1 cellular context compared by ENCODE assay signal in the genomic region with DNA sequence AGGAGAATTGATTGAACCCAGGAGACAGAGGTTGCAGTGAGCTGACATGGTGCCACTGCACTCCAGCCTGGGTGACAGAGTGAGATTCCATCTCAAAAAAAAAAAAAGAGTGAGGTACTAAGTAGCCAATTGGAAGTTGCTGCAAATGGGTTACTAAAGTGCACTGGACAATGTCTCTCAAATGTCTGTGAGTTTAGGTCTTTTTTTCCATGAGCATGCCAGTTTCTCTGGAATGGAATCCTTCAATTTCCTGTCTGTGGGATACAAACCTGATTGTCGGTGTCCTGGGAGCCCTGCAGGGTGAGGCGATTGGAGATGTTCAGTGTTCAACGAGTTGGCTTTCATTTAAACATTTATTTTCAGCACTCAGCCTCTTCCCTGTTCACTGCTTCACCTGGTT.
TF ChIP-seq lines count a peak whose summit lies in the region.

No MANE protein-coding gene starts in this region.

TF ChIP-seq in GM23338, 12 proteins besides CTCF, POLR2A, EP300 and RAD21:
- no peak for TF ChIP-seq NANOG (IDR thresholded peaks at IDR 0.05; ENCODE audit: borderline replicate concordance)
- no peak for TF ChIP-seq ZNF114 (CRISPR knock-in tag; IDR thresholded peaks at IDR 0.05)
- TF ChIP-seq, protein P1, sequence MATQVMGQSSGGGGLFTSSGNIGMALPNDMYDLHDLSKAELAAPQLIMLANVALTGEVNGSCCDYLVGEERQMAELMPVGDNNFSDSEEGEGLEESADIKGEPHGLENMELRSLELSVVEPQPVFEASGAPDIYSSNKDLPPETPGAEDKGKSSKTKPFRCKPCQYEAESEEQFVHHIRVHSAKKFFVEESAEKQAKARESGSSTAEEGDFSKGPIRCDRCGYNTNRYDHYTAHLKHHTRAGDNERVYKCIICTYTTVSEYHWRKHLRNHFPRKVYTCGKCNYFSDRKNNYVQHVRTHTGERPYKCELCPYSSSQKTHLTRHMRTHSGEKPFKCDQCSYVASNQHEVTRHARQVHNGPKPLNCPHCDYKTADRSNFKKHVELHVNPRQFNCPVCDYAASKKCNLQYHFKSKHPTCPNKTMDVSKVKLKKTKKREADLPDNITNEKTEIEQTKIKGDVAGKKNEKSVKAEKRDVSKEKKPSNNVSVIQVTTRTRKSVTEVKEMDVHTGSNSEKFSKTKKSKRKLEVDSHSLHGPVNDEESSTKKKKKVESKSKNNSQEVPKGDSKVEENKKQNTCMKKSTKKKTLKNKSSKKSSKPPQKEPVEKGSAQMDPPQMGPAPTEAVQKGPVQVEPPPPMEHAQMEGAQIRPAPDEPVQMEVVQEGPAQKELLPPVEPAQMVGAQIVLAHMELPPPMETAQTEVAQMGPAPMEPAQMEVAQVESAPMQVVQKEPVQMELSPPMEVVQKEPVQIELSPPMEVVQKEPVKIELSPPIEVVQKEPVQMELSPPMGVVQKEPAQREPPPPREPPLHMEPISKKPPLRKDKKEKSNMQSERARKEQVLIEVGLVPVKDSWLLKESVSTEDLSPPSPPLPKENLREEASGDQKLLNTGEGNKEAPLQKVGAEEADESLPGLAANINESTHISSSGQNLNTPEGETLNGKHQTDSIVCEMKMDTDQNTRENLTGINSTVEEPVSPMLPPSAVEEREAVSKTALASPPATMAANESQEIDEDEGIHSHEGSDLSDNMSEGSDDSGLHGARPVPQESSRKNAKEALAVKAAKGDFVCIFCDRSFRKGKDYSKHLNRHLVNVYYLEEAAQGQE (IDR thresholded peaks at IDR 0.05; ENCODE audit: unreplicated experiment): no peak
- TF ChIP-seq STAT1 (IDR thresholded peaks at IDR 0.05; ENCODE audit: unreplicated experiment): no peak
- TF ChIP-seq EZH2 (IDR thresholded peaks at IDR 0.05; ENCODE audit: low read depth, unreplicated experiment): no peak
- no peak for TF ChIP-seq CREB1 (CRISPR knock-in tag; IDR thresholded peaks at IDR 0.05; ENCODE audit: low read depth)
- TF ChIP-seq, protein P2, sequence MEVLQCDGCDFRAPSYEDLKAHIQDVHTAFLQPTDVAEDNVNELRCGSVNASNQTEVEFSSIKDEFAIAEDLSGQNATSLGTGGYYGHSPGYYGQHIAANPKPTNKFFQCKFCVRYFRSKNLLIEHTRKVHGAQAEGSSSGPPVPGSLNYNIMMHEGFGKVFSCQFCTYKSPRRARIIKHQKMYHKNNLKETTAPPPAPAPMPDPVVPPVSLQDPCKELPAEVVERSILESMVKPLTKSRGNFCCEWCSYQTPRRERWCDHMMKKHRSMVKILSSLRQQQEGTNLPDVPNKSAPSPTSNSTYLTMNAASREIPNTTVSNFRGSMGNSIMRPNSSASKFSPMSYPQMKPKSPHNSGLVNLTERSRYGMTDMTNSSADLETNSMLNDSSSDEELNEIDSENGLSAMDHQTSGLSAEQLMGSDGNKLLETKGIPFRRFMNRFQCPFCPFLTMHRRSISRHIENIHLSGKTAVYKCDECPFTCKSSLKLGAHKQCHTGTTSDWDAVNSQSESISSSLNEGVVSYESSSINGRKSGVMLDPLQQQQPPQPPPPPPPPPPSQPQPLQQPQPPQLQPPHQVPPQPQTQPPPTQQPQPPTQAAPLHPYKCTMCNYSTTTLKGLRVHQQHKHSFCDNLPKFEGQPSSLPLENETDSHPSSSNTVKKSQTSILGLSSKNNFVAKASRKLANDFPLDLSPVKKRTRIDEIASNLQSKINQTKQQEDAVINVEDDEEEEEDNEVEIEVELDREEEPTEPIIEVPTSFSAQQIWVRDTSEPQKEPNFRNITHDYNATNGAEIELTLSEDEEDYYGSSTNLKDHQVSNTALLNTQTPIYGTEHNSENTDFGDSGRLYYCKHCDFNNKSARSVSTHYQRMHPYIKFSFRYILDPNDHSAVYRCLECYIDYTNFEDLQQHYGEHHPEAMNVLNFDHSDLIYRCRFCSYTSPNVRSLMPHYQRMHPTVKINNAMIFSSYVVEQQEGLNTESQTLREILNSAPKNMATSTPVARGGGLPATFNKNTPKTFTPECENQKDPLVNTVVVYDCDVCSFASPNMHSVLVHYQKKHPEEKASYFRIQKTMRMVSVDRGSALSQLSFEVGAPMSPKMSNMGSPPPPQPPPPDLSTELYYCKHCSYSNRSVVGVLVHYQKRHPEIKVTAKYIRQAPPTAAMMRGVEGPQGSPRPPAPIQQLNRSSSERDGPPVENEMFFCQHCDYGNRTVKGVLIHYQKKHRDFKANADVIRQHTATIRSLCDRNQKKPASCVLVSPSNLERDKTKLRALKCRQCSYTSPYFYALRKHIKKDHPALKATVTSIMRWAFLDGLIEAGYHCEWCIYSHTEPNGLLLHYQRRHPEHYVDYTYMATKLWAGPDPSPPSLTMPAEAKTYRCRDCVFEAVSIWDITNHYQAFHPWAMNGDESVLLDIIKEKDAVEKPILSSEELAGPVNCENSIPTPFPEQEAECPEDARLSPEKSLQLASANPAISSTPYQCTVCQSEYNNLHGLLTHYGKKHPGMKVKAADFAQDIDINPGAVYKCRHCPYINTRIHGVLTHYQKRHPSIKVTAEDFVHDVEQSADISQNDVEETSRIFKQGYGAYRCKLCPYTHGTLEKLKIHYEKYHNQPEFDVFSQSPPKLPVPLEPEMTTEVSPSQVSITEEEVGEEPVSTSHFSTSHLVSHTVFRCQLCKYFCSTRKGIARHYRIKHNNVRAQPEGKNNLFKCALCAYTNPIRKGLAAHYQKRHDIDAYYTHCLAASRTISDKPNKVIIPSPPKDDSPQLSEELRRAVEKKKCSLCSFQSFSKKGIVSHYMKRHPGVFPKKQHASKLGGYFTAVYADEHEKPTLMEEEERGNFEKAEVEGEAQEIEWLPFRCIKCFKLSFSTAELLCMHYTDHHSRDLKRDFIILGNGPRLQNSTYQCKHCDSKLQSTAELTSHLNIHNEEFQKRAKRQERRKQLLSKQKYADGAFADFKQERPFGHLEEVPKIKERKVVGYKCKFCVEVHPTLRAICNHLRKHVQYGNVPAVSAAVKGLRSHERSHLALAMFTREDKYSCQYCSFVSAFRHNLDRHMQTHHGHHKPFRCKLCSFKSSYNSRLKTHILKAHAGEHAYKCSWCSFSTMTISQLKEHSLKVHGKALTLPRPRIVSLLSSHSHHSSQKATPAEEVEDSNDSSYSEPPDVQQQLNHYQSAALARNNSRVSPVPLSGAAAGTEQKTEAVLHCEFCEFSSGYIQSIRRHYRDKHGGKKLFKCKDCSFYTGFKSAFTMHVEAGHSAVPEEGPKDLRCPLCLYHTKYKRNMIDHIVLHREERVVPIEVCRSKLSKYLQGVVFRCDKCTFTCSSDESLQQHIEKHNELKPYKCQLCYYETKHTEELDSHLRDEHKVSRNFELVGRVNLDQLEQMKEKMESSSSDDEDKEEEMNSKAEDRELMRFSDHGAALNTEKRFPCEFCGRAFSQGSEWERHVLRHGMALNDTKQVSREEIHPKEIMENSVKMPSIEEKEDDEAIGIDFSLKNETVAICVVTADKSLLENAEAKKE (CRISPR knock-in tag; IDR thresholded peaks at IDR 0.05): no peak
- TF ChIP-seq JUNB (IDR thresholded peaks at IDR 0.05; ENCODE audit: unreplicated experiment): no peak
- no peak for TF ChIP-seq ZNF331 (CRISPR knock-in tag; IDR thresholded peaks at IDR 0.05; ENCODE audit: low read depth)
- no peak for TF ChIP-seq ETS1 (IDR thresholded peaks at IDR 0.05)
- no peak for TF ChIP-seq EZH2phosphoT487 (IDR thresholded peaks at IDR 0.05; ENCODE audit: unreplicated experiment)
- TF ChIP-seq POLR2AphosphoS5 (IDR thresholded peaks at IDR 0.05; ENCODE audit: low read depth): no peak
